ENCODE assay signal across 8 cellular contexts in the genomic region with DNA sequence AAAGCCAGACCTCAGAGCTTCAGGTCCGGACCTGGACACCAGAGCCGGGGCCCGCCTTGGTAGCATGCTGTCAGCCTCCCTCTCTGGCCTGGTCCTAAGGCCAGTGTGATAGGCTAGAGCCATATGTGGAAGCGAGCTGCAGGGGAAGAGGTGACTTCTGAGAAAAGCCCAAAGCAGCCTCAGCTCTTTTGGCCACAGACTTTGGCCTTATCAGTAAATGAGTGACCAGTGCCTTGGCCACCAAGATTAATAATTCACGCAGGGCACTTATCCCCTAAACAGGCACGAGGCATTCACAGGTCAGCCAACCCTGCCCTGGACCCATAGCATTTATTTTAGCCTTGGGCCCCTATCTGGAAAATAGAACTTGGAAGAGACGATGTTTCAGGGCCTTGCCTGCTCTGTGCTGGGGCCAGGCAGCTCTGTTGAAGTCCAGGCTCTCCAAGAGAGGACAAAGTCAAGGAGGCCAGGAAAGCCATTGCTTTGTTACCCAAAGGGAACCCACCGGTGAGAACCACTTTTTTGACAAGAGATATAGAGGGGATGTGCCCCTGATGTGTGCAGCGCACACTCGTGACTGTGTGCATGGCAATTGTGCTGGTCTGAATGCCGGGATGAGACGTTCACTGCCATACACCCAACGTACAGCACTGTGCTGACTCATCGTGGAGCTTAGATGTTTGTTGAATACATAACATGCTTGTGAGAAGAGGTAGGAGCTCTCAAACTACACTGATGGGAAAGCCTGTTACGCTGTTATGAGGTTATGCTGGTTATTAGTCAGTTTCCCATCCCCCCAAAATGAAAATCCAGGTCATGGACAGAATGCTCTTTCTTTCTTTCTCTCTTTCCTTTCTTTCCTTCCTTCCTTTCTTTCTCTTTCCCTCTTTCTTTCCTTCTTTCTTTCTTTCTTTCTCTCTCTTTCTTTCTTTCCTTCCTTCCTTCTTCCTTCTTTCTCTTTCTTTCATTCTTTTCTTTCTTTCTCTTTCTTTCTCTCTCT. TPM values are rescaled to one million over a fixed set of nuclear protein-coding genes. Genes with fewer than 3 reads are reported as not detected.
DNase-seq lines count a peak whose midpoint lies in the region; ATAC-seq and TF ChIP-seq lines count a peak whose summit lies in the region.

No MANE protein-coding gene starts in this region.

- H3K4me3 Mint-ChIP-seq in T-helper 17 cell = peak overlapping the region; percentile 64

- intact Hi-C loops in aorta (cut with DNase I) = no loop called here

- H3K9me3 ChIP-seq in HEK293 (ENCODE audit: control insufficient read depth, insufficient read depth, low read depth, low read length) (no peaks in the 10 kb centered on the region), T-helper 17 cell (ENCODE audit: control insufficient read depth, low read length, poor library complexity, severe bottlenecking) (no peaks in the 10 kb centered on the region), aorta (ENCODE audit: control insufficient read depth, low read length) (no peaks in the 10 kb centered on the region)

- 86 to 91% methylated on average over 15 of the region's 15 CpGs for WGBS in aorta, 2 donors

- H3K4me3 ChIP-seq in HEK293 (ENCODE audit: low read depth, low read length) = no peak overlapping the region
- no peak overlapping the region for H3K4me3 ChIP-seq in aorta (ENCODE audit: low read length in 2 of 2)

- no peaks in the 10 kb centered on the region for H3K36me3 ChIP-seq in HEK293 (ENCODE audit: control insufficient read depth in 2 of 2, insufficient read depth in 1 of 2, low read length in 2 of 2)
- H3K36me3 ChIP-seq in aorta (ENCODE audit: control insufficient read depth in 1 of 2, insufficient read depth in 2 of 2, low read length in 1 of 2) = no peaks in the 10 kb centered on the region

- POLR2A ChIA-PET in HEK293 (lab: Yijun Ruan, JAX) = interaction anchor here (0.6 to 1.4 kb wide), 9 partner anchors 8 to 93 kb away, joined by 3 to 6 read pairs (median 3); a partner anchor contains a TSS

- no peaks in the 10 kb centered on the region for H3K27me3 ChIP-seq in aorta (ENCODE audit: control insufficient read depth in 1 of 2, insufficient read depth in 2 of 2, low read length in 1 of 2)

- peak; percentile 82 for DNase-seq in EH (ENCODE audit: low read depth)
- no peak for DNase-seq in T-helper 17 cell
- peak; percentile 68 for DNase-seq in islet precursor cell
- no peak for DNase-seq in middle frontal gyrus (ENCODE audit: extremely low spot score, low spot score)
- DNase-seq in activated gamma-delta T cell (lab: John Stamatoyannopoulos, UW) = no peak
- DNase-seq in aorta = no peak
- DNase-seq in NK-92 treated with Interleukin-12 subunit alpha and Interleukin-12 subunit beta, amount 100 ng/mL, for 24 hours (lab: John Stamatoyannopoulos, UW) = no peak

- H3K36me3 Mint-ChIP-seq in T-helper 17 cell (ENCODE audit: low read depth) = no peaks in the 10 kb centered on the region

- H3K27ac ChIP-seq in HEK293 (ENCODE audit: extremely low read depth, low read depth, low read length) (no peak overlapping the region), aorta (ENCODE audit: low read depth in 1 of 2, low read length in 2 of 2) (no peak overlapping the region)

- H3K27ac Mint-ChIP-seq in T-helper 17 cell = peak overlapping the region; percentile 77

- peaks cover 6% of the 10 kb centered on the region; the same call in 1 of the 2 replicates for H3K4me1 ChIP-seq in HEK293 (ENCODE audit: control insufficient read depth, insufficient read depth, low read length)
- no peaks in the 10 kb centered on the region for H3K4me1 ChIP-seq in aorta (ENCODE audit: control insufficient read depth in 1 of 2, insufficient read depth in 2 of 2, low read length in 2 of 2)

- no peaks in the 10 kb centered on the region for H3K27me3 Mint-ChIP-seq in T-helper 17 cell

- ATAC-seq in T-helper 17 cell (peak; percentile 90), aorta (ENCODE audit: low FRiP score) (no peak)

- no peak for TF ChIP-seq CTCF in HEK293 (tag by site-specific recombination; IDR thresholded peaks at IDR 0.05)

- CTCF ChIA-PET in HEK293 (lab: Yijun Ruan, JAX) = interaction anchor here (0.6 to 4.2 kb wide), 13 partner anchors 7 to 413 kb away, joined by 3 to 39 read pairs (median 4); no protein-coding TSS in a partner anchor

- H3K4me1 Mint-ChIP-seq in T-helper 17 cell = peaks cover 34% of the 10 kb centered on the region

TF ChIP-seq in HEK293, 187 proteins besides CTCF, POLR2A, EP300 and RAD21 (continues in another document):
- peak; percentile 99 for TF ChIP-seq ZNF366 (tag by site-specific recombination; conservative IDR thresholded peaks at IDR 0.05)
- peak; percentile 43; the same call in 1 of the 2 replicates for TF ChIP-seq ZNF629 (tag by site-specific recombination; IDR thresholded peaks at IDR 0.05)
- TF ChIP-seq SP7 (tag by site-specific recombination; IDR thresholded peaks at IDR 0.05) = peak; percentile 29; the same call in 1 of the 2 replicates
- no peak for TF ChIP-seq MZF1 (tag by site-specific recombination; IDR thresholded peaks at IDR 0.05; ENCODE audit: borderline replicate concordance)
- TF ChIP-seq ZNF555 (tag by site-specific recombination; conservative IDR thresholded peaks at IDR 0.05) = no peak
- no peak for TF ChIP-seq KLF1 (tag by site-specific recombination; IDR thresholded peaks at IDR 0.05)
- TF ChIP-seq, protein P1, sequence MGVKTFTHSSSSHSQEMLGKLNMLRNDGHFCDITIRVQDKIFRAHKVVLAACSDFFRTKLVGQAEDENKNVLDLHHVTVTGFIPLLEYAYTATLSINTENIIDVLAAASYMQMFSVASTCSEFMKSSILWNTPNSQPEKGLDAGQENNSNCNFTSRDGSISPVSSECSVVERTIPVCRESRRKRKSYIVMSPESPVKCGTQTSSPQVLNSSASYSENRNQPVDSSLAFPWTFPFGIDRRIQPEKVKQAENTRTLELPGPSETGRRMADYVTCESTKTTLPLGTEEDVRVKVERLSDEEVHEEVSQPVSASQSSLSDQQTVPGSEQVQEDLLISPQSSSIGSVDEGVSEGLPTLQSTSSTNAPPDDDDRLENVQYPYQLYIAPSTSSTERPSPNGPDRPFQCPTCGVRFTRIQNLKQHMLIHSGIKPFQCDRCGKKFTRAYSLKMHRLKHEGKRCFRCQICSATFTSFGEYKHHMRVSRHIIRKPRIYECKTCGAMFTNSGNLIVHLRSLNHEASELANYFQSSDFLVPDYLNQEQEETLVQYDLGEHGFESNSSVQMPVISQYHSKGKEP (tag by site-specific recombination; IDR thresholded peaks at IDR 0.05) = no peak
- TF ChIP-seq ZNF302 (tag by site-specific recombination; IDR thresholded peaks at IDR 0.05; ENCODE audit: low read depth) = no peak
- TF ChIP-seq, protein P2, sequence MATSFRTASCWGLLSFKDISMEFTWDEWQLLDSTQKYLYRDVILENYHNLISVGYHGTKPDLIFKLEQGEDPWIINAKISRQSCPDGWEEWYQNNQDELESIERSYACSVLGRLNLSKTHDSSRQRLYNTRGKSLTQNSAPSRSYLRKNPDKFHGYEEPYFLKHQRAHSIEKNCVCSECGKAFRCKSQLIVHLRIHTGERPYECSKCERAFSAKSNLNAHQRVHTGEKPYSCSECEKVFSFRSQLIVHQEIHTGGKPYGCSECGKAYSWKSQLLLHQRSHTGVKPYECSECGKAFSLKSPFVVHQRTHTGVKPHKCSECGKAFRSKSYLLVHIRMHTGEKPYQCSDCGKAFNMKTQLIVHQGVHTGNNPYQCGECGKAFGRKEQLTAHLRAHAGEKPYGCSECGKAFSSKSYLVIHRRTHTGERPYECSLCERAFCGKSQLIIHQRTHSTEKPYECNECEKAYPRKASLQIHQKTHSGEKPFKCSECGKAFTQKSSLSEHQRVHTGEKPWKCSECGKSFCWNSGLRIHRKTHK (tag by site-specific recombination; IDR thresholded peaks at IDR 0.05) = no peak
- TF ChIP-seq, protein P3, sequence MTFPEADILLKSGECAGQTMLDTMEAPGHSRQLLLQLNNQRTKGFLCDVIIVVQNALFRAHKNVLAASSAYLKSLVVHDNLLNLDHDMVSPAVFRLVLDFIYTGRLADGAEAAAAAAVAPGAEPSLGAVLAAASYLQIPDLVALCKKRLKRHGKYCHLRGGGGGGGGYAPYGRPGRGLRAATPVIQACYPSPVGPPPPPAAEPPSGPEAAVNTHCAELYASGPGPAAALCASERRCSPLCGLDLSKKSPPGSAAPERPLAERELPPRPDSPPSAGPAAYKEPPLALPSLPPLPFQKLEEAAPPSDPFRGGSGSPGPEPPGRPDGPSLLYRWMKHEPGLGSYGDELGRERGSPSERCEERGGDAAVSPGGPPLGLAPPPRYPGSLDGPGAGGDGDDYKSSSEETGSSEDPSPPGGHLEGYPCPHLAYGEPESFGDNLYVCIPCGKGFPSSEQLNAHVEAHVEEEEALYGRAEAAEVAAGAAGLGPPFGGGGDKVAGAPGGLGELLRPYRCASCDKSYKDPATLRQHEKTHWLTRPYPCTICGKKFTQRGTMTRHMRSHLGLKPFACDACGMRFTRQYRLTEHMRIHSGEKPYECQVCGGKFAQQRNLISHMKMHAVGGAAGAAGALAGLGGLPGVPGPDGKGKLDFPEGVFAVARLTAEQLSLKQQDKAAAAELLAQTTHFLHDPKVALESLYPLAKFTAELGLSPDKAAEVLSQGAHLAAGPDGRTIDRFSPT (tag by site-specific recombination; IDR thresholded peaks at IDR 0.05) = no peak
- no peak for TF ChIP-seq BCL11B (tag by site-specific recombination; IDR thresholded peaks at IDR 0.05; ENCODE audit: low read depth)
- TF ChIP-seq ZBTB21 (tag by site-specific recombination; IDR thresholded peaks at IDR 0.05) = peak; percentile 43; the same call in 1 of the 2 replicates
- no peak for TF ChIP-seq ZNF785 (tag by site-specific recombination; IDR thresholded peaks at IDR 0.05)
- peak; percentile 97 for TF ChIP-seq ZNF600 (tag by site-specific recombination; IDR thresholded peaks at IDR 0.05)
- no peak for TF ChIP-seq KLF16 (tag by site-specific recombination; IDR thresholded peaks at IDR 0.05)
- peak; percentile 63; the same call in 1 of the 2 replicates for TF ChIP-seq ZBTB17 (tag by site-specific recombination; IDR thresholded peaks at IDR 0.05)
- no peak for TF ChIP-seq ZNF623 (tag by site-specific recombination; IDR thresholded peaks at IDR 0.05)
- peak; percentile 39; the same call in 1 of the 2 replicates for TF ChIP-seq ZNF776 (tag by site-specific recombination; IDR thresholded peaks at IDR 0.05; ENCODE audit: borderline replicate concordance)

RNA-seq across cellular contexts. Expression of a gene that starts 5.0 kb away (rescaled TPM):
- total RNA-seq in T-helper 17 cell (under 1 TPM; 0.31 to 0.40 TPM), aorta (not detected)
- not detected for polyA plus RNA-seq in aorta

RNA-seq across cellular contexts. Expression of a gene that starts 21.3 kb away (rescaled TPM):
- total RNA-seq in T-helper 17 cell (not detected), aorta (not detected)
- polyA plus RNA-seq in aorta = not detected

RNA-seq across cellular contexts. Expression of a gene that starts 21.5 kb away (rescaled TPM):
- 100 to 1,000 TPM in 1 of 2 donors, 10 to 100 TPM in 1; 76.7 to 110 TPM for total RNA-seq in T-helper 17 cell
- total RNA-seq in aorta = 10 to 100 TPM in 1 of 2 donors, 1 to 10 TPM in 1; 8.8 to 15.0 TPM
- polyA plus RNA-seq in aorta = 1 to 10 TPM; 5.7 to 9.4 TPM

RNA-seq across cellular contexts. Expression of a gene that starts 27.7 kb away (rescaled TPM):
- total RNA-seq in T-helper 17 cell = 10 to 100 TPM; 75.5 to 89.8 TPM
- total RNA-seq in aorta = 10 to 100 TPM; 86.2 to 89.0 TPM
- 100 to 1,000 TPM; 142 to 145 TPM for polyA plus RNA-seq in aorta

RNA-seq across cellular contexts. Expression of a gene that starts 30.2 kb away (rescaled TPM):
- total RNA-seq in T-helper 17 cell (1 to 10 TPM in 1 of 2 donors, under 1 TPM in 1; 0.62 to 1.1 TPM), aorta (under 1 TPM; 0.23 to 0.33 TPM)
- polyA plus RNA-seq in aorta = 1 to 10 TPM in 1 of 2 donors, not detected in 1; 1.8 TPM

Comparison
In these comparisons a context has a peak if more than half of its experiments do, and no peak if none do; other contexts are left out.
1. DNase-seq: peak in EH (single experiment) and islet precursor cell (single experiment); none in T-helper 17 cell (0 of 3), middle frontal gyrus (single experiment), activated gamma-delta T cell (single experiment), aorta (0 of 2) and NK-92 treated with Interleukin-12 subunit alpha and Interleukin-12 subunit beta, amount 100 ng/mL, for 24 hours (single experiment).
2. RNA of a gene that starts 21.5 kb away (total RNA-seq): 76.7 to 110 TPM in T-helper 17 cell; 8.8 to 15.0 TPM in aorta; every median in the first group is over 4 times any median in the second.